In genomic region chr3:69671082-69671952, GRCh38 we compare ENCODE assay signal across 8 cellular contexts.
DNase-seq lines count a peak whose midpoint lies in the region; ATAC-seq and TF ChIP-seq lines count a peak whose summit lies in the region.

No MANE protein-coding gene starts in this region.

- no peak overlapping the region for H3K4me3 ChIP-seq in astrocyte of the spinal cord (ENCODE audit: low read depth, low read length)
- H3K4me3 ChIP-seq in upper lobe of left lung, result no peak overlapping the region

- peak; percentile 11 to 43 for DNase-seq in NCI-H524 (lab: John Stamatoyannopoulos, UW)
- DNase-seq in NCI-H524 treated with DMSO at 0.1 percent for 48 hours (lab: John Stamatoyannopoulos, UW), result no peak
- peak; percentile 47 for DNase-seq in M059J (ENCODE audit: low read depth)
- peak; percentile 43 for DNase-seq in astrocyte of the spinal cord (ENCODE audit: low read depth, low spot score)
- DNase-seq in inferior parietal cortex (ENCODE audit: extremely low spot score), result peak; percentile 93
- DNase-seq in upper lobe of left lung, result no peak
- DNase-seq in occipital lobe (lab: John Stamatoyannopoulos, UW), result no peak

- TF ChIP-seq CTCF in astrocyte of the spinal cord (IDR thresholded peaks at IDR 0.05; ENCODE audit: low read depth, low read length) (peak; percentile 68), upper lobe of left lung (IDR thresholded peaks at IDR 0.05) (peak; percentile 58 to 73 (median 64))

- no peaks in the 10 kb centered on the region for H3K9me3 ChIP-seq in upper lobe of left lung

- no peak for TF ChIP-seq POLR2A in upper lobe of left lung (IDR thresholded peaks at IDR 0.05)

- TF ChIP-seq EP300 in upper lobe of left lung (IDR thresholded peaks at IDR 0.05), result no peak

- 63% methylated on average over 6 of the region's 6 CpGs for WGBS in upper lobe of left lung, 2 donors

- no peak overlapping the region for H3K27ac ChIP-seq in upper lobe of left lung

- ATAC-seq in upper lobe of left lung (ENCODE audit: low FRiP score in 2 of 2) (peak in 1 of 2 donors; percentile 70), HG03175 (IDR thresholded peaks at IDR 0.05; ENCODE audit: unreplicated experiment) (no peak)

- H3K4me1 ChIP-seq in upper lobe of left lung, result no peaks in the 10 kb centered on the region

- H3K27me3 ChIP-seq in upper lobe of left lung, result no peaks in the 10 kb centered on the region

- in situ Hi-C loops in astrocyte of the spinal cord (cut with HindIII; ENCODE audit: low sequenced_read_pairs), result no loop called here

- no peaks in the 10 kb centered on the region for H3K36me3 ChIP-seq in upper lobe of left lung

Comparison
In these comparisons a context has a peak if more than half of its experiments do, and no peak if none do; other contexts are left out.
1. DNase-seq: peak in NCI-H524 (2 of 2), M059J (single experiment), astrocyte of the spinal cord (single experiment) and inferior parietal cortex (single experiment); none in NCI-H524 treated with DMSO at 0.1 percent for 48 hours (single experiment), upper lobe of left lung (0 of 2) and occipital lobe (single experiment).